Comparison of ENCODE assay signal across 9 cellular contexts in the genomic region with DNA sequence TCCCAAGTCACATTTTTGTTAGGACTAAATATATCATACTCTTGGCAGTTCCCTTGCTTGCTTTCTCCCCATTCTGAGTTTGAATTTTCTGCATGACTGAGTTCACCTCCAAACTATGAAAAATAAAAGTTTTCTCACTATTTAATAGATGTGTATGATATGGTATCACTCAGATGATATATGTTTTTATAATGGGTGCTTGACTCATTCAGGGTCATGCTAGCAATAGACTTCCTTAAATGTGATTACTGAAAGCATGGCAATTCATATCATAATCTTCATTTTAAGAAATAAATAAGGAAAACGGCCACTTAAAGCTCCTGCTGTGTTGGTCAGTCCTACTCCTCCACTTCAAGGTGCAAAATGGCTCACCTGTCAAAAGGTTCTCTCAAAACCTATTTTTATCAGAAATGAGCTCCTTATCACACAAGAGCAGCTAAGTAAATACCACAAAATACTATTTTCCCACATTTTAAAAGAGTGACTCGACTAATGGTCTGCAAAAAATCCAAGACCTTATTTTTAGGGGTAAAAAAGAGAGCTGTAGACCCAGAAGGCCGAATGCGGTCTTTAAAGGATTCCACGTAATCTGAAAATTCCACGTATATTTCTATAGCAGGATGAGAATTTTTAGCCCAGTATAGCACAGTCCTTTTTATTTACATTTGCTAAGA. TPM values are rescaled to one million over a fixed set of nuclear protein-coding genes. Genes with fewer than 3 reads are reported as not detected.
DNase-seq lines count a peak whose midpoint lies in the region; ATAC-seq, FAIRE-seq and TF ChIP-seq lines count a peak whose summit lies in the region.
"Had no signal": no experiment of that assay in that cellular context is flagged by ENCODE, and none has a peak within 500 bp of the region (broad histone marks: within the 10 kb centered on the region; RNA-seq: fewer than 3 reads in every experiment).

No MANE protein-coding gene starts in this region.

- no peaks in the 10 kb centered on the region for H3K9me3 Mint-ChIP-seq in activated naive CD8-positive, alpha-beta T cell treated with anti-CD3 and anti-CD28 coated beads, Interleukin-2, amount 10 ng/mL, durations not matched to agents 7 days and 5 days

- peak overlapping the region; percentile 95 for H3K4me3 Mint-ChIP-seq in activated naive CD8-positive, alpha-beta T cell treated with anti-CD3 and anti-CD28 coated beads, Interleukin-2, amount 10 ng/mL, durations not matched to agents 7 days and 5 days

- FAIRE-seq in HepG2 (lab: Jason Lieb, UNC), result no peak
- FAIRE-seq: colon had no signal

- H3K4me1 ChIP-seq in cardiac muscle cell (ENCODE audit: low read depth) (peaks cover 12% of the 10 kb centered on the region), HepG2 (ENCODE audit: insufficient read depth, low read length) (peaks cover 48% of the 10 kb centered on the region), urinary bladder (ENCODE audit: insufficient read depth) (no peaks in the 10 kb centered on the region)

- no peak for TF ChIP-seq POLR2A in HepG2 (IDR thresholded peaks at IDR 0.05; ENCODE audit: insufficient read depth in 1 of 2, low read depth in 2 of 2, low read length in 2 of 2)

- POLR2A ChIA-PET in activated naive CD8-positive, alpha-beta T cell treated with anti-CD3 and anti-CD28 coated beads, Interleukin-2, amount 10 ng/mL, durations not matched to agents 7 days and 5 days (lab: Charles Lee), result interaction anchor here (1.1 to 2.5 kb wide), 10 partner anchors 10 to 315 kb away, joined by 4 to 18 read pairs (median 12); a partner anchor contains a TSS
- POLR2A ChIA-PET in HepG2 (lab: Yijun Ruan, JAX), result interaction anchor here (0.6 to 4.1 kb wide), 45 partner anchors 10 to 1550 kb away, joined by 3 to 561 read pairs (median 9); a partner anchor contains a TSS

- in situ Hi-C loops in HepG2 (cut with HindIII; ENCODE audit: extremely low pct_ligation_motif_present, low pct_unique_long_range_greater_than_20kb), result no loop called here

- H3K4me3 ChIP-seq in cardiac muscle cell (peak overlapping the region; percentile 40), HepG2 (replicated peaks in 1 of 3; ENCODE audit: insufficient read depth in 1 of 3, low read depth in 2 of 3, low read length in 3 of 3) (peak overlapping the region; percentile 68 to 82 (median 80)), urinary bladder (ENCODE audit: low read depth, low read length) (peak overlapping the region; percentile 65)

- CTCF ChIA-PET in HepG2 (lab: Yijun Ruan, JAX; ENCODE audit: low intra/inter-chr PET ratio, low total read pairs), result interaction anchor here (2.8 kb wide), 1 partner anchor 23 kb away, joined by 8 read pairs; a partner anchor contains a TSS

- WGBS in HepG2 (ENCODE audit: low lambda C conversion rate), result 24% methylated on average over 6 of the region's 6 CpGs
- WGBS in urinary bladder, result 42% methylated on average over 6 of the region's 6 CpGs

- TF ChIP-seq EP300 in HepG2 (IDR thresholded peaks at IDR 0.05; ENCODE audit: low read depth in 2 of 2, low read length in 2 of 2) (no peak), HepG2 (CRISPR knock-in tag; IDR thresholded peaks at IDR 0.05; ENCODE audit: borderline replicate concordance) (no peak)

- H3K9ac ChIP-seq in HepG2 (ENCODE audit: insufficient read depth, low read depth, low read length), result peak overlapping the region; percentile 82

- intact Hi-C loops in Right ventricle myocardium inferior (cut with DNase I), result loop anchor here (2.0 kb wide), 1 partner anchor 29 kb away; a partner anchor contains a TSS
- intact Hi-C loops in HepG2 (cut with micrococcal nuclease; ENCODE audit: unreplicated experiment), result loop anchor here (1.0 to 5.0 kb wide), 3 partner anchors 19 to 409 kb away; a partner anchor contains a TSS

- H3K9me3 ChIP-seq in cardiac muscle cell (ENCODE audit: low read depth) (no peaks in the 10 kb centered on the region), HepG2 (ENCODE audit: low read length) (no peaks in the 10 kb centered on the region)

- no peaks in the 10 kb centered on the region for H4K20me1 ChIP-seq in HepG2 (ENCODE audit: insufficient read depth, low read length)

- peak overlapping the region; percentile 96 for H3K27ac Mint-ChIP-seq in activated naive CD8-positive, alpha-beta T cell treated with anti-CD3 and anti-CD28 coated beads, Interleukin-2, amount 10 ng/mL, durations not matched to agents 7 days and 5 days

- BruUV-seq in HepG2 (replicated peaks; lab: Mats Ljungman, UMichigan), result no TSS peak

- no peak for ATAC-seq in Right ventricle myocardium inferior
- no peak for ATAC-seq in activated naive CD8-positive, alpha-beta T cell treated with anti-CD3 and anti-CD28 coated beads, Interleukin-2, amount 10 ng/mL, durations not matched to agents 7 days and 5 days (ENCODE audit: low read depth)
- no peak for ATAC-seq in HepG2

- no peaks in the 10 kb centered on the region for H3K36me3 Mint-ChIP-seq in activated naive CD8-positive, alpha-beta T cell treated with anti-CD3 and anti-CD28 coated beads, Interleukin-2, amount 10 ng/mL, durations not matched to agents 7 days and 5 days

- TF ChIP-seq RAD21 in HepG2 (CRISPR knock-in tag; IDR thresholded peaks at IDR 0.05), result no peak

- no peaks in the 10 kb centered on the region for H3K36me3 ChIP-seq in cardiac muscle cell
- H3K36me3 ChIP-seq in HepG2 (replicated peaks in 1 of 2; ENCODE audit: control insufficient read depth in 1 of 2, insufficient read depth in 2 of 2, low read length in 2 of 2), result no peaks in the 10 kb centered on the region
- H3K36me3 ChIP-seq in urinary bladder (ENCODE audit: insufficient read depth), result no peaks in the 10 kb centered on the region

- H3K27ac ChIP-seq in cardiac muscle cell, result peak overlapping the region; percentile 89
- H3K27ac ChIP-seq in HepG2 (ENCODE audit: extremely low read length, insufficient read depth, low read length), result peak overlapping the region; percentile 86
- H3K27ac ChIP-seq in urinary bladder (ENCODE audit: low read depth), result peak overlapping the region; percentile 91

- no peak for DNase-seq in cardiac muscle cell (ENCODE audit: low read depth in 1 of 2, low spot score in 1 of 2)
- no peak for DNase-seq in Right ventricle myocardium inferior (ENCODE audit: missing footprints)
- no peak for DNase-seq in activated naive CD8-positive, alpha-beta T cell treated with anti-CD3 and anti-CD28 coated beads, Interleukin-2, amount 10 ng/mL, durations not matched to agents 7 days and 5 days
- DNase-seq in HepG2 (ENCODE audit: low spot score), result no peak
- DNase-seq in H4 (ENCODE audit: low spot score), result no peak
- no peak for DNase-seq in activated CD4-positive, CD25-positive, alpha-beta regulatory T cell treated with anti-CD3 and anti-CD28 coated beads, Interleukin-2, amount 50 U/mL, for 72 hours
- no peak for DNase-seq in hypothalamus (lab: John Stamatoyannopoulos, UW)

- no peak overlapping the region for H2AFZ ChIP-seq in HepG2 (ENCODE audit: low read length)

- peaks cover 2% of the 10 kb centered on the region for H3K79me2 ChIP-seq in HepG2 (ENCODE audit: insufficient read depth, low read length)

- H3K27me3 Mint-ChIP-seq in activated naive CD8-positive, alpha-beta T cell treated with anti-CD3 and anti-CD28 coated beads, Interleukin-2, amount 10 ng/mL, durations not matched to agents 7 days and 5 days, result no peaks in the 10 kb centered on the region

- peak overlapping the region; percentile 86 for H3K4me2 ChIP-seq in HepG2 (ENCODE audit: low read depth, low read length)

- TF ChIP-seq CTCF in cardiac muscle cell (IDR thresholded peaks at IDR 0.05; ENCODE audit: low read depth, low read length) (no peak), HepG2 (CRISPR knock-in tag; IDR thresholded peaks at IDR 0.05) (no peak)

- H3K27me3 ChIP-seq in cardiac muscle cell (no peaks in the 10 kb centered on the region), HepG2 (ENCODE audit: control insufficient read depth in 1 of 2, insufficient read depth in 2 of 2, low read length in 2 of 2) (no peaks in the 10 kb centered on the region; a peak in 1 of 5 replicates)

- peaks cover 31% of the 10 kb centered on the region for H3K4me1 Mint-ChIP-seq in activated naive CD8-positive, alpha-beta T cell treated with anti-CD3 and anti-CD28 coated beads, Interleukin-2, amount 10 ng/mL, durations not matched to agents 7 days and 5 days

RNA-seq across cellular contexts. Expression of a gene that starts 3.9 kb away (rescaled TPM):
- 7.9 and 26.3 TPM in 2 replicates for total RNA-seq in cardiac muscle cell
- polyA plus RNA-seq in cardiac muscle cell, result 6.7 and 10.5 TPM in 2 replicates
- total RNA-seq in Right ventricle myocardium inferior, result 5.6 TPM
- total RNA-seq in activated naive CD8-positive, alpha-beta T cell treated with anti-CD3 and anti-CD28 coated beads, Interleukin-2, amount 10 ng/mL, durations not matched to agents 7 days and 5 days, result 10 to 100 TPM; 11.4 to 11.6 TPM
- 10.8 and 11.4 TPM in 2 replicates for total RNA-seq in HepG2 (2016; rRNA removed; fragmentation: Illumina TruSeq; extraction: Trizol)
- 3.1 and 3.7 TPM in 2 replicates for total RNA-seq in HepG2 (2016; cell fraction: cytosol; rRNA removed; fragmentation: Illumina TruSeq; extraction: Trizol; ENCODE audit: low read depth)
- total RNA-seq in HepG2 (2016; cell fraction: insoluble cytoplasmic fraction; rRNA removed; fragmentation: Illumina TruSeq; extraction: Trizol), result 10.9 and 11.2 TPM in 2 replicates
- total RNA-seq in HepG2 (2016; cell fraction: membrane; rRNA removed; fragmentation: Illumina TruSeq; extraction: Trizol), result 7.8 and 9.1 TPM in 2 replicates
- total RNA-seq in HepG2 (2016; cell fraction: nucleus; rRNA removed; fragmentation: Illumina TruSeq; extraction: Trizol), result 6.7 and 8.3 TPM in 2 replicates
- polyA plus RNA-seq in HepG2 (2011; rRNA removed), result 19.8 and 22.5 TPM in 2 replicates
- polyA plus RNA-seq in HepG2 (2011; cell fraction: cytosol; rRNA removed), result 18.0 and 23.7 TPM in 2 replicates
- polyA plus RNA-seq in HepG2 (2011; cell fraction: nucleus; rRNA removed), result 27.1 and 27.7 TPM in 2 replicates
- polyA plus RNA-seq in HepG2 (2012), result 14.5 and 15.7 TPM in 2 replicates
- polyA plus RNA-seq in HepG2 (2016; cell fraction: cytosol; fragmentation: Illumina TruSeq; extraction: Trizol; ENCODE audit: low read depth), result 2.6 and 3.0 TPM in 2 replicates
- polyA plus RNA-seq in HepG2 (2016; cell fraction: insoluble cytoplasmic fraction; fragmentation: Illumina TruSeq; extraction: Trizol; ENCODE audit: low read depth), result 9.9 and 10.2 TPM in 2 replicates
- 6.4 TPM in 2 replicates for polyA plus RNA-seq in HepG2 (2016; cell fraction: membrane; fragmentation: Illumina TruSeq; extraction: Trizol; ENCODE audit: low read depth)
- polyA plus RNA-seq in HepG2 (2016; cell fraction: nucleus; fragmentation: Illumina TruSeq; extraction: Trizol; ENCODE audit: insufficient read depth, low read depth), result 19.5 and 24.7 TPM in 2 replicates
- 18.0 and 62.7 TPM in 2 replicates for polyA minus RNA-seq in HepG2 (2011; rRNA and poly(A)+ RNA removed; ENCODE audit: low replicate concordance)
- 8.0 and 14.8 TPM in 2 replicates for polyA minus RNA-seq in HepG2 (2011; cell fraction: cytosol; rRNA and poly(A)+ RNA removed)
- 8.8 and 11.9 TPM in 2 replicates for polyA minus RNA-seq in HepG2 (2011; cell fraction: nucleus; rRNA and poly(A)+ RNA removed)
- 10.4 TPM for total RNA-seq in urinary bladder
- polyA plus RNA-seq in urinary bladder, result 14.5 TPM
- total RNA-seq in H4 (2014; rRNA removed; shearing (Covaris generic)), result 6.9 and 15.1 TPM in 2 replicates

RNA-seq across cellular contexts. Expression of a gene that starts 23.6 kb away (rescaled TPM):
- total RNA-seq in cardiac muscle cell (33.8 and 39.3 TPM in 2 replicates), Right ventricle myocardium inferior (13.1 TPM), HepG2 (2016; rRNA removed; fragmentation: Illumina TruSeq; extraction: Trizol) (109 and 157 TPM in 2 replicates), urinary bladder (28.0 TPM)
- polyA plus RNA-seq in cardiac muscle cell (18.9 and 19.9 TPM in 2 replicates), HepG2 (2011; rRNA removed) (241 and 315 TPM in 2 replicates), urinary bladder (6.6 TPM)
- 1 to 10 TPM in 1 of 2 experiments, under 1 TPM in 1; 0.97 to 1.3 TPM for total RNA-seq in activated naive CD8-positive, alpha-beta T cell treated with anti-CD3 and anti-CD28 coated beads, Interleukin-2, amount 10 ng/mL, durations not matched to agents 7 days and 5 days
- 29.1 and 32.6 TPM in 2 replicates for total RNA-seq in HepG2 (2016; cell fraction: cytosol; rRNA removed; fragmentation: Illumina TruSeq; extraction: Trizol; ENCODE audit: low read depth)
- 104 and 153 TPM in 2 replicates for total RNA-seq in HepG2 (2016; cell fraction: insoluble cytoplasmic fraction; rRNA removed; fragmentation: Illumina TruSeq; extraction: Trizol)
- 72.3 and 78.5 TPM in 2 replicates for total RNA-seq in HepG2 (2016; cell fraction: membrane; rRNA removed; fragmentation: Illumina TruSeq; extraction: Trizol)
- 149 and 162 TPM in 2 replicates for total RNA-seq in HepG2 (2016; cell fraction: nucleus; rRNA removed; fragmentation: Illumina TruSeq; extraction: Trizol)
- polyA plus RNA-seq in HepG2 (2011; cell fraction: cytosol; rRNA removed), result 184 and 225 TPM in 2 replicates
- polyA plus RNA-seq in HepG2 (2011; cell fraction: nucleus; rRNA removed), result 207 and 248 TPM in 2 replicates
- polyA plus RNA-seq in HepG2 (2012), result 183 and 230 TPM in 2 replicates
- 8.7 and 9.2 TPM in 2 replicates for polyA plus RNA-seq in HepG2 (2016; cell fraction: cytosol; fragmentation: Illumina TruSeq; extraction: Trizol; ENCODE audit: low read depth)
- polyA plus RNA-seq in HepG2 (2016; cell fraction: insoluble cytoplasmic fraction; fragmentation: Illumina TruSeq; extraction: Trizol; ENCODE audit: low read depth), result 102 and 106 TPM in 2 replicates
- polyA plus RNA-seq in HepG2 (2016; cell fraction: membrane; fragmentation: Illumina TruSeq; extraction: Trizol; ENCODE audit: low read depth), result 31.5 and 31.6 TPM in 2 replicates
- 158 and 165 TPM in 2 replicates for polyA plus RNA-seq in HepG2 (2016; cell fraction: nucleus; fragmentation: Illumina TruSeq; extraction: Trizol; ENCODE audit: insufficient read depth, low read depth)
- 171 and 630 TPM in 2 replicates for polyA minus RNA-seq in HepG2 (2011; rRNA and poly(A)+ RNA removed; ENCODE audit: low replicate concordance)
- polyA minus RNA-seq in HepG2 (2011; cell fraction: cytosol; rRNA and poly(A)+ RNA removed), result 150 and 166 TPM in 2 replicates
- 420 and 488 TPM in 2 replicates for polyA minus RNA-seq in HepG2 (2011; cell fraction: nucleus; rRNA and poly(A)+ RNA removed)
- total RNA-seq in H4 (2014; rRNA removed; shearing (Covaris generic)), result 24.7 and 25.9 TPM in 2 replicates

RNA-seq across cellular contexts. Expression of a gene that starts 28.7 kb away (rescaled TPM):
- total RNA-seq in cardiac muscle cell (124 and 255 TPM in 2 replicates), Right ventricle myocardium inferior (134 TPM), HepG2 (2016; rRNA removed; fragmentation: Illumina TruSeq; extraction: Trizol) (871 and 1,316 TPM in 2 replicates), urinary bladder (70.3 TPM)
- polyA plus RNA-seq in cardiac muscle cell (304 and 326 TPM in 2 replicates), HepG2 (2011; rRNA removed) (566 and 705 TPM in 2 replicates), urinary bladder (135 TPM)
- total RNA-seq in activated naive CD8-positive, alpha-beta T cell treated with anti-CD3 and anti-CD28 coated beads, Interleukin-2, amount 10 ng/mL, durations not matched to agents 7 days and 5 days, result 10 to 100 TPM; 49.0 to 54.5 TPM
- 296 and 327 TPM in 2 replicates for total RNA-seq in HepG2 (2016; cell fraction: cytosol; rRNA removed; fragmentation: Illumina TruSeq; extraction: Trizol; ENCODE audit: low read depth)
- total RNA-seq in HepG2 (2016; cell fraction: insoluble cytoplasmic fraction; rRNA removed; fragmentation: Illumina TruSeq; extraction: Trizol), result 923 and 1,358 TPM in 2 replicates
- 499 and 543 TPM in 2 replicates for total RNA-seq in HepG2 (2016; cell fraction: membrane; rRNA removed; fragmentation: Illumina TruSeq; extraction: Trizol)
- total RNA-seq in HepG2 (2016; cell fraction: nucleus; rRNA removed; fragmentation: Illumina TruSeq; extraction: Trizol), result 325 and 326 TPM in 2 replicates
- polyA plus RNA-seq in HepG2 (2011; cell fraction: cytosol; rRNA removed), result 909 and 1,129 TPM in 2 replicates
- 173 and 191 TPM in 2 replicates for polyA plus RNA-seq in HepG2 (2011; cell fraction: nucleus; rRNA removed)
- polyA plus RNA-seq in HepG2 (2012), result 459 and 476 TPM in 2 replicates
- 281 and 292 TPM in 2 replicates for polyA plus RNA-seq in HepG2 (2016; cell fraction: cytosol; fragmentation: Illumina TruSeq; extraction: Trizol; ENCODE audit: low read depth)
- 1,127 and 1,228 TPM in 2 replicates for polyA plus RNA-seq in HepG2 (2016; cell fraction: insoluble cytoplasmic fraction; fragmentation: Illumina TruSeq; extraction: Trizol; ENCODE audit: low read depth)
- polyA plus RNA-seq in HepG2 (2016; cell fraction: membrane; fragmentation: Illumina TruSeq; extraction: Trizol; ENCODE audit: low read depth), result 411 and 426 TPM in 2 replicates
- 421 and 445 TPM in 2 replicates for polyA plus RNA-seq in HepG2 (2016; cell fraction: nucleus; fragmentation: Illumina TruSeq; extraction: Trizol; ENCODE audit: insufficient read depth, low read depth)
- 455 and 971 TPM in 2 replicates for polyA minus RNA-seq in HepG2 (2011; rRNA and poly(A)+ RNA removed; ENCODE audit: low replicate concordance)
- polyA minus RNA-seq in HepG2 (2011; cell fraction: cytosol; rRNA and poly(A)+ RNA removed), result 370 and 379 TPM in 2 replicates
- polyA minus RNA-seq in HepG2 (2011; cell fraction: nucleus; rRNA and poly(A)+ RNA removed), result 156 and 157 TPM in 2 replicates
- 444 and 478 TPM in 2 replicates for total RNA-seq in H4 (2014; rRNA removed; shearing (Covaris generic))

RNA-seq across cellular contexts. Expression of a gene that starts 36.0 kb away (rescaled TPM):
- total RNA-seq in cardiac muscle cell (0.12 TPM in 1 of 2 replicates, not detected in the other), Right ventricle myocardium inferior (not detected), HepG2 (2016; rRNA removed; fragmentation: Illumina TruSeq; extraction: Trizol) (not detected in 2 replicates), urinary bladder (not detected)
- polyA plus RNA-seq in cardiac muscle cell (not detected in 2 replicates), HepG2 (2011; rRNA removed) (not detected in 2 replicates), urinary bladder (not detected)
- total RNA-seq in activated naive CD8-positive, alpha-beta T cell treated with anti-CD3 and anti-CD28 coated beads, Interleukin-2, amount 10 ng/mL, durations not matched to agents 7 days and 5 days, result not detected
- not detected in 2 replicates for total RNA-seq in HepG2 (2016; cell fraction: cytosol; rRNA removed; fragmentation: Illumina TruSeq; extraction: Trizol; ENCODE audit: low read depth)
- total RNA-seq in HepG2 (2016; cell fraction: insoluble cytoplasmic fraction; rRNA removed; fragmentation: Illumina TruSeq; extraction: Trizol), result not detected in 2 replicates
- total RNA-seq in HepG2 (2016; cell fraction: membrane; rRNA removed; fragmentation: Illumina TruSeq; extraction: Trizol), result not detected in 2 replicates
- not detected in 2 replicates for total RNA-seq in HepG2 (2016; cell fraction: nucleus; rRNA removed; fragmentation: Illumina TruSeq; extraction: Trizol)
- polyA plus RNA-seq in HepG2 (2011; cell fraction: cytosol; rRNA removed), result not detected in 2 replicates
- polyA plus RNA-seq in HepG2 (2011; cell fraction: nucleus; rRNA removed), result not detected in 2 replicates
- polyA plus RNA-seq in HepG2 (2012), result not detected in 2 replicates
- polyA plus RNA-seq in HepG2 (2016; cell fraction: cytosol; fragmentation: Illumina TruSeq; extraction: Trizol; ENCODE audit: low read depth), result not detected in 2 replicates
- polyA plus RNA-seq in HepG2 (2016; cell fraction: insoluble cytoplasmic fraction; fragmentation: Illumina TruSeq; extraction: Trizol; ENCODE audit: low read depth), result not detected in 2 replicates
- polyA plus RNA-seq in HepG2 (2016; cell fraction: membrane; fragmentation: Illumina TruSeq; extraction: Trizol; ENCODE audit: low read depth), result not detected in 2 replicates
- polyA plus RNA-seq in HepG2 (2016; cell fraction: nucleus; fragmentation: Illumina TruSeq; extraction: Trizol; ENCODE audit: insufficient read depth, low read depth), result not detected in 2 replicates
- polyA minus RNA-seq in HepG2 (2011; rRNA and poly(A)+ RNA removed; ENCODE audit: low replicate concordance), result 0.10 TPM in 1 of 2 replicates, not detected in the other
- polyA minus RNA-seq in HepG2 (2011; cell fraction: cytosol; rRNA and poly(A)+ RNA removed), result not detected in 2 replicates
- not detected in 2 replicates for polyA minus RNA-seq in HepG2 (2011; cell fraction: nucleus; rRNA and poly(A)+ RNA removed)
- total RNA-seq in H4 (2014; rRNA removed; shearing (Covaris generic)), result not detected in 2 replicates

RNA-seq across cellular contexts. Expression of a gene that starts 49.1 kb away (rescaled TPM):
- total RNA-seq in cardiac muscle cell, result 60.7 and 84.5 TPM in 2 replicates
- polyA plus RNA-seq in cardiac muscle cell, result 28.3 and 59.7 TPM in 2 replicates
- 19.5 TPM for total RNA-seq in Right ventricle myocardium inferior
- total RNA-seq in activated naive CD8-positive, alpha-beta T cell treated with anti-CD3 and anti-CD28 coated beads, Interleukin-2, amount 10 ng/mL, durations not matched to agents 7 days and 5 days, result 10 to 100 TPM; 60.5 to 62.6 TPM
- 130 and 141 TPM in 2 replicates for total RNA-seq in HepG2 (2016; rRNA removed; fragmentation: Illumina TruSeq; extraction: Trizol)
- 124 and 143 TPM in 2 replicates for total RNA-seq in HepG2 (2016; cell fraction: cytosol; rRNA removed; fragmentation: Illumina TruSeq; extraction: Trizol; ENCODE audit: low read depth)
- total RNA-seq in HepG2 (2016; cell fraction: insoluble cytoplasmic fraction; rRNA removed; fragmentation: Illumina TruSeq; extraction: Trizol), result 128 and 148 TPM in 2 replicates
- 134 and 154 TPM in 2 replicates for total RNA-seq in HepG2 (2016; cell fraction: membrane; rRNA removed; fragmentation: Illumina TruSeq; extraction: Trizol)
- total RNA-seq in HepG2 (2016; cell fraction: nucleus; rRNA removed; fragmentation: Illumina TruSeq; extraction: Trizol), result 82.9 and 84.6 TPM in 2 replicates
- 64.7 and 74.4 TPM in 2 replicates for polyA plus RNA-seq in HepG2 (2011; rRNA removed)
- polyA plus RNA-seq in HepG2 (2011; cell fraction: cytosol; rRNA removed), result 49.6 and 52.3 TPM in 2 replicates
- 90.4 and 93.9 TPM in 2 replicates for polyA plus RNA-seq in HepG2 (2011; cell fraction: nucleus; rRNA removed)
- 58.5 and 83.9 TPM in 2 replicates for polyA plus RNA-seq in HepG2 (2012)
- polyA plus RNA-seq in HepG2 (2016; cell fraction: cytosol; fragmentation: Illumina TruSeq; extraction: Trizol; ENCODE audit: low read depth), result 42.0 and 47.4 TPM in 2 replicates
- 106 and 115 TPM in 2 replicates for polyA plus RNA-seq in HepG2 (2016; cell fraction: insoluble cytoplasmic fraction; fragmentation: Illumina TruSeq; extraction: Trizol; ENCODE audit: low read depth)
- 86.6 and 89.8 TPM in 2 replicates for polyA plus RNA-seq in HepG2 (2016; cell fraction: membrane; fragmentation: Illumina TruSeq; extraction: Trizol; ENCODE audit: low read depth)
- 118 and 127 TPM in 2 replicates for polyA plus RNA-seq in HepG2 (2016; cell fraction: nucleus; fragmentation: Illumina TruSeq; extraction: Trizol; ENCODE audit: insufficient read depth, low read depth)
- 39.3 and 43.1 TPM in 2 replicates for polyA minus RNA-seq in HepG2 (2011; rRNA and poly(A)+ RNA removed; ENCODE audit: low replicate concordance)
- polyA minus RNA-seq in HepG2 (2011; cell fraction: cytosol; rRNA and poly(A)+ RNA removed), result 27.3 and 39.3 TPM in 2 replicates
- polyA minus RNA-seq in HepG2 (2011; cell fraction: nucleus; rRNA and poly(A)+ RNA removed), result 50.6 and 59.4 TPM in 2 replicates
- total RNA-seq in urinary bladder, result 42.2 TPM
- polyA plus RNA-seq in urinary bladder, result 44.1 TPM
- total RNA-seq in H4 (2014; rRNA removed; shearing (Covaris generic)), result 70.7 and 104 TPM in 2 replicates
